7 cellular contexts compared by ENCODE assay signal in genomic region chr1:54081306-54082270, GRCh38. TPM values are rescaled to one million over a fixed set of nuclear protein-coding genes. Genes with fewer than 3 reads are reported as not detected.
DNase-seq lines count a peak whose midpoint lies in the region; ATAC-seq and TF ChIP-seq lines count a peak whose summit lies in the region.

No MANE protein-coding gene starts in this region.

- H3K4me3 ChIP-seq in GM12865 (ENCODE audit: low read depth, low read length) = no peak overlapping the region

- peak; percentile 68 for ATAC-seq in HG02870 (IDR thresholded peaks at IDR 0.05; ENCODE audit: unreplicated experiment)
- ATAC-seq in natural killer cell treated with Interleukin-12 subunit alpha and Interleukin-12 subunit beta and Interleukin-15 and Interleukin-18, amount 100 ng/mL, for 72 hours = peak; percentile 84 to 86

- H3K27ac ChIP-seq in epithelial cell of prostate = no peak overlapping the region

- H3K4me1 Mint-ChIP-seq in natural killer cell treated with Interleukin-12 subunit alpha and Interleukin-12 subunit beta and Interleukin-15 and Interleukin-18, amount 100 ng/mL, for 72 hours (ENCODE audit: low read depth in 2 of 2) = peaks cover 2 to 5% of the 10 kb centered on the region in 2 donors

- no peaks in the 10 kb centered on the region for H3K27me3 Mint-ChIP-seq in natural killer cell treated with Interleukin-12 subunit alpha and Interleukin-12 subunit beta and Interleukin-15 and Interleukin-18, amount 100 ng/mL, for 72 hours

- no peak overlapping the region for H3K4me3 Mint-ChIP-seq in natural killer cell treated with Interleukin-12 subunit alpha and Interleukin-12 subunit beta and Interleukin-15 and Interleukin-18, amount 100 ng/mL, for 72 hours

- no peaks in the 10 kb centered on the region for H3K9me3 Mint-ChIP-seq in natural killer cell treated with Interleukin-12 subunit alpha and Interleukin-12 subunit beta and Interleukin-15 and Interleukin-18, amount 100 ng/mL, for 72 hours

- DNase-seq in GM12865 (ENCODE audit: low read depth) (peak; percentile 87), NCI-H526 (lab: John Stamatoyannopoulos, UW) (peak; percentile 54 to 83), epithelial cell of prostate (ENCODE audit: low read depth, low spot score) (peak; percentile 54)
- DNase-seq in activated CD8-positive, alpha-beta memory T cell treated with anti-CD3 and anti-CD28 coated beads for 4 hours (ENCODE audit: low read depth in 2 of 2) = peak; percentile 2 to 28
- DNase-seq in natural killer cell treated with Interleukin-12 subunit alpha and Interleukin-12 subunit beta and Interleukin-15 and Interleukin-18, amount 100 ng/mL, for 72 hours (ENCODE audit: low spot score) = peak; percentile 73
- peak; percentile 40 for DNase-seq in stimulated activated naive CD4-positive, alpha-beta T cell treated with Interleukin-2 at 50 U/mL for 16 hours (lab: John Stamatoyannopoulos, UW)

- peak; percentile 88 for TF ChIP-seq CTCF in GM12865 (IDR thresholded peaks at IDR 0.05; ENCODE audit: insufficient read depth, low read depth, low read length, missing control alignments)

- H3K36me3 Mint-ChIP-seq in natural killer cell treated with Interleukin-12 subunit alpha and Interleukin-12 subunit beta and Interleukin-15 and Interleukin-18, amount 100 ng/mL, for 72 hours = no peaks in the 10 kb centered on the region

- H3K27ac Mint-ChIP-seq in natural killer cell treated with Interleukin-12 subunit alpha and Interleukin-12 subunit beta and Interleukin-15 and Interleukin-18, amount 100 ng/mL, for 72 hours = no peak overlapping the region

RNA-seq across cellular contexts. Expression of gene TCEANC2, which starts 28.2 kb away (rescaled TPM):
- 1 to 10 TPM; 9.3 to 9.5 TPM for total RNA-seq in natural killer cell treated with Interleukin-12 subunit alpha and Interleukin-12 subunit beta and Interleukin-15 and Interleukin-18, amount 100 ng/mL, for 72 hours

RNA-seq across cellular contexts. Expression of gene TMEM59, which starts 28.6 kb away (rescaled TPM):
- 100 to 1,000 TPM in 1 of 2 donors, 10 to 100 TPM in 1; 85.9 to 239 TPM for total RNA-seq in natural killer cell treated with Interleukin-12 subunit alpha and Interleukin-12 subunit beta and Interleukin-15 and Interleukin-18, amount 100 ng/mL, for 72 hours

Comparison
In these comparisons a context has a peak if more than half of its experiments do, and no peak if none do; other contexts are left out.
1. DNase-seq: peak in every context shown above with its lines; median percentile 87 in GM12865; 73 in natural killer cell treated with Interleukin-12 subunit alpha and Interleukin-12 subunit beta and Interleukin-15 and Interleukin-18, amount 100 ng/mL, for 72 hours; 68 in NCI-H526; 54 in epithelial cell of prostate; 40 in stimulated activated naive CD4-positive, alpha-beta T cell treated with Interleukin-2 at 50 U/mL for 16 hours; 15 in activated CD8-positive, alpha-beta memory T cell treated with anti-CD3 and anti-CD28 coated beads for 4 hours.